19 cellular contexts compared by ENCODE assay signal in genomic region chr1:63946866-63947491, GRCh38.
DNase-seq lines count a peak whose midpoint lies in the region; ATAC-seq, FAIRE-seq and TF ChIP-seq lines count a peak whose summit lies in the region.
"Had no signal": no experiment of that assay in that cellular context is flagged by ENCODE, and none has a peak within 500 bp of the region (broad histone marks: within the 10 kb centered on the region; RNA-seq: fewer than 3 reads in every experiment).

No MANE protein-coding gene starts in this region.

- no peaks in the 10 kb centered on the region for H3K9me1 ChIP-seq in endothelial cell of umbilical vein (replicated peaks; ENCODE audit: control insufficient read depth, extremely low read depth, insufficient read depth, low read length)

- H3K36me3 ChIP-seq in endothelial cell of umbilical vein (ENCODE audit: control insufficient read depth in 2 of 2, extremely low read depth in 1 of 2, insufficient read depth in 2 of 2, low read length in 2 of 2) (no peaks in the 10 kb centered on the region), stomach (no peaks in the 10 kb centered on the region)
- H3K36me3 ChIP-seq: BLaER1 had no signal

- H3K79me2 ChIP-seq in endothelial cell of umbilical vein (ENCODE audit: control insufficient read depth, insufficient read depth, low read length) = no peaks in the 10 kb centered on the region
- H3K79me2 ChIP-seq: parathyroid adenoma had no signal

- FAIRE-seq in endothelial cell of umbilical vein (lab: Jason Lieb, UNC) = no peak
- FAIRE-seq: K562 had no signal

- no peak for TF ChIP-seq POLR2A in endothelial cell of umbilical vein (IDR thresholded peaks at IDR 0.05; ENCODE audit: low read depth, low read length)
- TF ChIP-seq POLR2A in stomach (IDR thresholded peaks at IDR 0.05) = no peak

- no peak overlapping the region for H3K4me3 Mint-ChIP-seq in T-helper 2 cell treated with Interferon-gamma antibody and Interleukin-4, amounts not matched to agents 5 μg/mL and 100 μg/mL, for 36 hours
- H3K4me3 Mint-ChIP-seq: stimulated activated naive CD8-positive, alpha-beta T cell treated with anti-CD3 and anti-CD28 coated beads, Interleukin-15, amount 100 ng/mL, for 72 hours had no signal

- H3K9ac ChIP-seq in endothelial cell of umbilical vein (replicated peaks; ENCODE audit: extremely low read depth, insufficient read depth, low read length) = no peak overlapping the region
- H3K9ac ChIP-seq: BLaER1, parathyroid adenoma had no signal

- WGBS in stomach, 5 donors = 26 to 38% (median 30%) methylated on average over 11 of the region's 11 CpGs

- no peaks in the 10 kb centered on the region for H3K9me3 ChIP-seq in endothelial cell of umbilical vein (replicated peaks; ENCODE audit: control insufficient read depth, insufficient read depth, low read length)
- no peaks in the 10 kb centered on the region for H3K9me3 ChIP-seq in stomach
- H3K9me3 ChIP-seq: BLaER1 had no signal

- H3K27me3 ChIP-seq in endothelial cell of umbilical vein (ENCODE audit: control insufficient read depth in 2 of 2, insufficient read depth in 2 of 2, low read length in 2 of 2) = no peaks in the 10 kb centered on the region
- H3K27me3 ChIP-seq in stomach = no peaks in the 10 kb centered on the region
- H3K27me3 ChIP-seq: BLaER1 had no signal

- no peaks in the 10 kb centered on the region for H3K27me3 Mint-ChIP-seq in T-helper 2 cell treated with Interferon-gamma antibody and Interleukin-4, amounts not matched to agents 5 μg/mL and 100 μg/mL, for 36 hours (ENCODE audit: low read depth)

- no peak overlapping the region for H3K4me2 ChIP-seq in endothelial cell of umbilical vein (ENCODE audit: insufficient read depth, low read length)
- H3K4me2 ChIP-seq: BLaER1 had no signal

- TF ChIP-seq EP300 in stomach (IDR thresholded peaks at IDR 0.05) = no peak

- H3K27ac Mint-ChIP-seq in T-helper 2 cell treated with Interferon-gamma antibody and Interleukin-4, amounts not matched to agents 5 μg/mL and 100 μg/mL, for 36 hours = no peak overlapping the region
- H3K27ac Mint-ChIP-seq: activated T-helper 2 cell treated with anti-CD3 and anti-CD28 coated beads, Interferon-gamma antibody, Interleukin-2, Interleukin-4, amounts not matched to agents 10 μg/mL and 5 μg/mL and 100 μg/mL, durations not matched to agents 14 hours and 24 hours and 36 hours; stimulated activated naive CD8-positive, alpha-beta T cell treated with anti-CD3 and anti-CD28 coated beads, Interleukin-15, amount 100 ng/mL, for 72 hours had no signal

- no peak overlapping the region for H2AFZ ChIP-seq in endothelial cell of umbilical vein (ENCODE audit: low read depth, low read length)
- H2AFZ ChIP-seq: parathyroid adenoma had no signal

- no peaks in the 10 kb centered on the region for H3K9me3 Mint-ChIP-seq in T-helper 2 cell treated with Interferon-gamma antibody and Interleukin-4, amounts not matched to agents 5 μg/mL and 100 μg/mL, for 36 hours
- H3K9me3 Mint-ChIP-seq: activated T-helper 2 cell treated with anti-CD3 and anti-CD28 coated beads, Interferon-gamma antibody, Interleukin-2, Interleukin-4, amounts not matched to agents 10 μg/mL and 5 μg/mL and 100 μg/mL, durations not matched to agents 14 hours and 24 hours and 36 hours; stimulated activated naive CD8-positive, alpha-beta T cell treated with anti-CD3 and anti-CD28 coated beads, Interleukin-15, amount 100 ng/mL, for 72 hours had no signal

- CTCF ChIA-PET in endothelial cell of umbilical vein (lab: Charles Lee) = interaction anchor here (1.9 kb wide), 1 partner anchor 190 kb away, joined by 4 read pairs; no protein-coding TSS in a partner anchor

- no peak for TF ChIP-seq CTCF in endothelial cell of umbilical vein (IDR thresholded peaks at IDR 0.05; ENCODE audit: extremely low read depth in 1 of 2, insufficient read depth in 1 of 2, low read depth in 1 of 2, low read length in 2 of 2)
- no peak for TF ChIP-seq CTCF in stomach (IDR thresholded peaks at IDR 0.05)

- H3K27ac ChIP-seq in endothelial cell of umbilical vein (ENCODE audit: insufficient read depth, low read depth, low read length) (no peak overlapping the region), stomach (peak overlapping the region in 2 of 5 donors; percentile 25 to 31)
- H3K27ac ChIP-seq: BLaER1, parathyroid adenoma, VCaP had no signal

- no peak for ATAC-seq in GM19463 (IDR thresholded peaks at IDR 0.05; ENCODE audit: unreplicated experiment)
- no peak for ATAC-seq in HG03432 (IDR thresholded peaks at IDR 0.05; ENCODE audit: unreplicated experiment)
- ATAC-seq: K562; stimulated activated naive CD8-positive, alpha-beta T cell treated with anti-CD3 and anti-CD28 coated beads, Interleukin-15, amount 100 ng/mL, for 72 hours had no signal

- no peaks in the 10 kb centered on the region for H3K4me1 ChIP-seq in endothelial cell of umbilical vein (ENCODE audit: control insufficient read depth, extremely low read depth, insufficient read depth, low read length)
- peaks cover 14 to 37% (median 21%) of the 10 kb centered on the region in 4 donors for H3K4me1 ChIP-seq in stomach
- H3K4me1 ChIP-seq: BLaER1 had no signal

- dilution Hi-C loops in endothelial cell of umbilical vein (cut with MboI; ENCODE audit: extremely low pct_ligation_motif_present, low sequenced_read_pairs) = no loop called here

- POLR2A ChIA-PET in endothelial cell of umbilical vein (lab: Charles Lee) = interaction anchor here (0.6 kb wide), 1 partner anchor 190 kb away, joined by 3 read pairs; no protein-coding TSS in a partner anchor

- no peak overlapping the region for H3K4me3 ChIP-seq in endothelial cell of umbilical vein (replicated peaks in 1 of 3; ENCODE audit: insufficient read depth in 1 of 3, low read depth in 1 of 3, low read length in 3 of 3)
- no peak overlapping the region for H3K4me3 ChIP-seq in stomach
- H3K4me3 ChIP-seq: BLaER1, K562 had no signal

- H4K20me1 ChIP-seq in endothelial cell of umbilical vein (replicated peaks; ENCODE audit: control insufficient read depth, extremely low read depth, insufficient read depth, low read length) = no peaks in the 10 kb centered on the region
- H4K20me1 ChIP-seq: BLaER1 had no signal

- no peaks in the 10 kb centered on the region for H3K4me1 Mint-ChIP-seq in T-helper 2 cell treated with Interferon-gamma antibody and Interleukin-4, amounts not matched to agents 5 μg/mL and 100 μg/mL, for 36 hours (ENCODE audit: low read depth)
- H3K4me1 Mint-ChIP-seq: stimulated activated naive CD8-positive, alpha-beta T cell treated with anti-CD3 and anti-CD28 coated beads, Interleukin-15, amount 100 ng/mL, for 72 hours had no signal

- intact Hi-C loops in endothelial cell of umbilical vein (cut with micrococcal nuclease) = no loop called here
- intact Hi-C loops in stomach (cut with DNase I; ENCODE audit: low total_unique reads) = no loop called here

- peak; percentile 23 for DNase-seq in RPMI7951 (ENCODE audit: low read depth)
- peak; percentile 17 for DNase-seq in endothelial cell of umbilical vein (ENCODE audit: low read depth, low spot score)
- DNase-seq in hepatic stellate cell (ENCODE audit: low spot score) = peak; percentile 13
- DNase-seq in stomach = peak; percentile 66
- DNase-seq in NCI-H774 (lab: John Stamatoyannopoulos, UW) = no peak
- no peak for DNase-seq in T-helper 2 cell treated with Interferon-gamma antibody and Interleukin-4, amounts not matched to agents 5 μg/mL and 100 μg/mL, for 36 hours (ENCODE audit: low spot score)
- DNase-seq: amygdala; DND-41; effector CD4-positive, alpha-beta T cell; H7; NCI-H1105 treated with DMSO at 0.1 percent for 48 hours; stimulated activated naive CD8-positive, alpha-beta T cell treated with anti-CD3 and anti-CD28 coated beads, Interleukin-15, amount 100 ng/mL, for 72 hours had no signal

- H3K36me3 Mint-ChIP-seq in T-helper 2 cell treated with Interferon-gamma antibody and Interleukin-4, amounts not matched to agents 5 μg/mL and 100 μg/mL, for 36 hours (ENCODE audit: low read depth) = no peaks in the 10 kb centered on the region

- BruUV-seq in endothelial cell of umbilical vein (replicated peaks; lab: Mats Ljungman, UMichigan) = no TSS peak

TF ChIP-seq in endothelial cell of umbilical vein, 7 proteins besides CTCF, POLR2A, EP300 and RAD21:
- TF ChIP-seq MAX (IDR thresholded peaks at IDR 0.05; ENCODE audit: insufficient read depth, insufficient read length) (no peak), FOS (IDR thresholded peaks at IDR 0.05; ENCODE audit: borderline replicate concordance, insufficient read depth, low read length) (no peak), JUN (IDR thresholded peaks at IDR 0.05; ENCODE audit: borderline replicate concordance, insufficient read depth, insufficient read length, low read depth) (no peak)

Comparison
In these comparisons a context has a peak if more than half of its experiments do, and no peak if none do; other contexts are left out.
1. DNase-seq: peak in RPMI7951 (single experiment), endothelial cell of umbilical vein (single experiment), hepatic stellate cell (single experiment) and stomach (single experiment); none in NCI-H774 (single experiment) and T-helper 2 cell treated with Interferon-gamma antibody and Interleukin-4, amounts not matched to agents 5 μg/mL and 100 μg/mL, for 36 hours (single experiment).